ENCODE assay signal across 1 cellular context in the genomic region with DNA sequence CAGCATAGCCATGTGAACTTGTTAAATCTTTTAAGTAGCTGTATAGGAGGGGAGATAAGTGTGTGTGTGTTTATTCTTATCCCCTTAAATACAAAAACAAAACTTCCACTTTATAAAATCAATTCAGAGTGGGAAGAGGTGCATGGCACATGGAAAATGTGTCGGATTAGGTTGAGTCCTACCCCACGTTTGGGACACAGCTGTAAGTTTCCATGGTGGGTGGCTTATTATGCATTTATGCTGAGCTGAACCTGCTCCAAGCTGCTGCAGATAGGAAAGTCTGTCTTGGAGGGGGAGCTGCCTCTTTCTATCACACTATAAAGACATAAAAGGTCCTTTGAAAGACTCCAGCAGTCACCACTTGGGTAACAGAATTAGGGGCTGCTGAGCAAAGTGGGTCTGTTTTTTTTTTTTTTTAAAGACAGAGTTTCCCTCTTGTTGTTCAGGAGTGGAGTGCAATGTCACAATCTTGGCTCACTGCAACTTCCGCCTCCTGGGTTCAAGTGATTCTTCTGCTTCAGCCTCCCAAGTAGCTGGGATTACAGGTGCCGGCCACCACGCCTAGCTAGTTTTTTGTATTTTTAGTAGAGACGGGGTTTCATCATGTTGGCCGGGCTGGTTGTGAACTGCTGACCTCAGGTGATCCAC.
TF ChIP-seq lines count a peak whose summit lies in the region.

No MANE protein-coding gene starts in this region.

TF ChIP-seq in HepG2, 621 proteins besides CTCF, POLR2A, EP300 and RAD21:
- TF ChIP-seq, protein P1, sequence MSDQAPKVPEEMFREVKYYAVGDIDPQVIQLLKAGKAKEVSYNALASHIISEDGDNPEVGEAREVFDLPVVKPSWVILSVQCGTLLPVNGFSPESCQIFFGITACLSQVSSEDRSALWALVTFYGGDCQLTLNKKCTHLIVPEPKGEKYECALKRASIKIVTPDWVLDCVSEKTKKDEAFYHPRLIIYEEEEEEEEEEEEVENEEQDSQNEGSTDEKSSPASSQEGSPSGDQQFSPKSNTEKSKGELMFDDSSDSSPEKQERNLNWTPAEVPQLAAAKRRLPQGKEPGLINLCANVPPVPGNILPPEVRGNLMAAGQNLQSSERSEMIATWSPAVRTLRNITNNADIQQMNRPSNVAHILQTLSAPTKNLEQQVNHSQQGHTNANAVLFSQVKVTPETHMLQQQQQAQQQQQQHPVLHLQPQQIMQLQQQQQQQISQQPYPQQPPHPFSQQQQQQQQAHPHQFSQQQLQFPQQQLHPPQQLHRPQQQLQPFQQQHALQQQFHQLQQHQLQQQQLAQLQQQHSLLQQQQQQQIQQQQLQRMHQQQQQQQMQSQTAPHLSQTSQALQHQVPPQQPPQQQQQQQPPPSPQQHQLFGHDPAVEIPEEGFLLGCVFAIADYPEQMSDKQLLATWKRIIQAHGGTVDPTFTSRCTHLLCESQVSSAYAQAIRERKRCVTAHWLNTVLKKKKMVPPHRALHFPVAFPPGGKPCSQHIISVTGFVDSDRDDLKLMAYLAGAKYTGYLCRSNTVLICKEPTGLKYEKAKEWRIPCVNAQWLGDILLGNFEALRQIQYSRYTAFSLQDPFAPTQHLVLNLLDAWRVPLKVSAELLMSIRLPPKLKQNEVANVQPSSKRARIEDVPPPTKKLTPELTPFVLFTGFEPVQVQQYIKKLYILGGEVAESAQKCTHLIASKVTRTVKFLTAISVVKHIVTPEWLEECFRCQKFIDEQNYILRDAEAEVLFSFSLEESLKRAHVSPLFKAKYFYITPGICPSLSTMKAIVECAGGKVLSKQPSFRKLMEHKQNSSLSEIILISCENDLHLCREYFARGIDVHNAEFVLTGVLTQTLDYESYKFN (CRISPR knock-in tag; conservative IDR thresholded peaks at IDR 0.05) = no peak
- TF ChIP-seq ZNF282 (IDR thresholded peaks at IDR 0.05; ENCODE audit: partially characterized antibody) (no peak), SPEN (CRISPR knock-in tag; IDR thresholded peaks at IDR 0.05; ENCODE audit: low read depth) (no peak), ZNF337 (CRISPR knock-in tag; IDR thresholded peaks at IDR 0.05; ENCODE audit: borderline replicate concordance, low read depth) (no peak), DR1 (CRISPR knock-in tag; IDR thresholded peaks at IDR 0.05) (no peak), ZNF460 (CRISPR knock-in tag; IDR thresholded peaks at IDR 0.05; ENCODE audit: borderline replicate concordance) (no peak), KAT8 (CRISPR knock-in tag; IDR thresholded peaks at IDR 0.05) (no peak), PPARG (CRISPR knock-in tag; conservative IDR thresholded peaks at IDR 0.05) (no peak), EHMT2 (IDR thresholded peaks at IDR 0.05; ENCODE audit: borderline replicate concordance, low read depth, low read length) (no peak), NFRKB (IDR thresholded peaks at IDR 0.05) (no peak), KAT2B (IDR thresholded peaks at IDR 0.05; ENCODE audit: borderline replicate concordance, low read depth, low read length) (no peak), ZNF570 (CRISPR knock-in tag; IDR thresholded peaks at IDR 0.05; ENCODE audit: borderline replicate concordance) (no peak), ZFP36L1 (CRISPR knock-in tag; IDR thresholded peaks at IDR 0.05) (no peak)
- TF ChIP-seq, protein P2, sequence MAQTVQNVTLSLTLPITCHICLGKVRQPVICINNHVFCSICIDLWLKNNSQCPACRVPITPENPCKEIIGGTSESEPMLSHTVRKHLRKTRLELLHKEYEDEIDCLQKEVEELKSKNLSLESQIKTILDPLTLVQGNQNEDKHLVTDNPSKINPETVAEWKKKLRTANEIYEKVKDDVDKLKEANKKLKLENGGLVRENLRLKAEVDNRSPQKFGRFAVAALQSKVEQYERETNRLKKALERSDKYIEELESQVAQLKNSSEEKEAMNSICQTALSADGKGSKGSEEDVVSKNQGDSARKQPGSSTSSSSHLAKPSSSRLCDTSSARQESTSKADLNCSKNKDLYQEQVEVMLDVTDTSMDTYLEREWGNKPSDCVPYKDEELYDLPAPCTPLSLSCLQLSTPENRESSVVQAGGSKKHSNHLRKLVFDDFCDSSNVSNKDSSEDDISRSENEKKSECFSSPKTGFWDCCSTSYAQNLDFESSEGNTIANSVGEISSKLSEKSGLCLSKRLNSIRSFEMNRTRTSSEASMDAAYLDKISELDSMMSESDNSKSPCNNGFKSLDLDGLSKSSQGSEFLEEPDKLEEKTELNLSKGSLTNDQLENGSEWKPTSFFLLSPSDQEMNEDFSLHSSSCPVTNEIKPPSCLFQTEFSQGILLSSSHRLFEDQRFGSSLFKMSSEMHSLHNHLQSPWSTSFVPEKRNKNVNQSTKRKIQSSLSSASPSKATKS (CRISPR knock-in tag; IDR thresholded peaks at IDR 0.05) = no peak
- TF ChIP-seq, protein P3, sequence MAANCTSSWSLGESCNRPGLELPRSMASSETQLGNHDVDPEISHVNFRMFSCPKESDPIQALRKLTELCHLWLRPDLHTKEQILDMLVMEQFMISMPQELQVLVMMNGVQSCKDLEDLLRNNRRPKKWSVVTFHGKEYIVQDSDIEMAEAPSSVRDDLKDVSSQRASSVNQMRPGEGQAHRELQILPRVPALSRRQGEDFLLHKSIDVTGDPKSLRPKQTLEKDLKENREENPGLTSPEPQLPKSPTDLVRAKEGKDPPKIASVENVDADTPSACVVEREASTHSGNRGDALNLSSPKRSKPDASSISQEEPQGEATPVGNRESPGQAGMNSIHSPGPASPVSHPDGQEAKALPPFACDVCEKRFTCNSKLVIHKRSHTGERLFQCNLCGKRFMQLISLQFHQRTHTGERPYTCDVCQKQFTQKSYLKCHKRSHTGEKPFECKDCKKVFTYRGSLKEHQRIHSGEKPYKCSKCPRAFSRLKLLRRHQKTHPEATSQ (CRISPR knock-in tag; IDR thresholded peaks at IDR 0.05; ENCODE audit: borderline replicate concordance) = no peak
- TF ChIP-seq, protein P4, sequence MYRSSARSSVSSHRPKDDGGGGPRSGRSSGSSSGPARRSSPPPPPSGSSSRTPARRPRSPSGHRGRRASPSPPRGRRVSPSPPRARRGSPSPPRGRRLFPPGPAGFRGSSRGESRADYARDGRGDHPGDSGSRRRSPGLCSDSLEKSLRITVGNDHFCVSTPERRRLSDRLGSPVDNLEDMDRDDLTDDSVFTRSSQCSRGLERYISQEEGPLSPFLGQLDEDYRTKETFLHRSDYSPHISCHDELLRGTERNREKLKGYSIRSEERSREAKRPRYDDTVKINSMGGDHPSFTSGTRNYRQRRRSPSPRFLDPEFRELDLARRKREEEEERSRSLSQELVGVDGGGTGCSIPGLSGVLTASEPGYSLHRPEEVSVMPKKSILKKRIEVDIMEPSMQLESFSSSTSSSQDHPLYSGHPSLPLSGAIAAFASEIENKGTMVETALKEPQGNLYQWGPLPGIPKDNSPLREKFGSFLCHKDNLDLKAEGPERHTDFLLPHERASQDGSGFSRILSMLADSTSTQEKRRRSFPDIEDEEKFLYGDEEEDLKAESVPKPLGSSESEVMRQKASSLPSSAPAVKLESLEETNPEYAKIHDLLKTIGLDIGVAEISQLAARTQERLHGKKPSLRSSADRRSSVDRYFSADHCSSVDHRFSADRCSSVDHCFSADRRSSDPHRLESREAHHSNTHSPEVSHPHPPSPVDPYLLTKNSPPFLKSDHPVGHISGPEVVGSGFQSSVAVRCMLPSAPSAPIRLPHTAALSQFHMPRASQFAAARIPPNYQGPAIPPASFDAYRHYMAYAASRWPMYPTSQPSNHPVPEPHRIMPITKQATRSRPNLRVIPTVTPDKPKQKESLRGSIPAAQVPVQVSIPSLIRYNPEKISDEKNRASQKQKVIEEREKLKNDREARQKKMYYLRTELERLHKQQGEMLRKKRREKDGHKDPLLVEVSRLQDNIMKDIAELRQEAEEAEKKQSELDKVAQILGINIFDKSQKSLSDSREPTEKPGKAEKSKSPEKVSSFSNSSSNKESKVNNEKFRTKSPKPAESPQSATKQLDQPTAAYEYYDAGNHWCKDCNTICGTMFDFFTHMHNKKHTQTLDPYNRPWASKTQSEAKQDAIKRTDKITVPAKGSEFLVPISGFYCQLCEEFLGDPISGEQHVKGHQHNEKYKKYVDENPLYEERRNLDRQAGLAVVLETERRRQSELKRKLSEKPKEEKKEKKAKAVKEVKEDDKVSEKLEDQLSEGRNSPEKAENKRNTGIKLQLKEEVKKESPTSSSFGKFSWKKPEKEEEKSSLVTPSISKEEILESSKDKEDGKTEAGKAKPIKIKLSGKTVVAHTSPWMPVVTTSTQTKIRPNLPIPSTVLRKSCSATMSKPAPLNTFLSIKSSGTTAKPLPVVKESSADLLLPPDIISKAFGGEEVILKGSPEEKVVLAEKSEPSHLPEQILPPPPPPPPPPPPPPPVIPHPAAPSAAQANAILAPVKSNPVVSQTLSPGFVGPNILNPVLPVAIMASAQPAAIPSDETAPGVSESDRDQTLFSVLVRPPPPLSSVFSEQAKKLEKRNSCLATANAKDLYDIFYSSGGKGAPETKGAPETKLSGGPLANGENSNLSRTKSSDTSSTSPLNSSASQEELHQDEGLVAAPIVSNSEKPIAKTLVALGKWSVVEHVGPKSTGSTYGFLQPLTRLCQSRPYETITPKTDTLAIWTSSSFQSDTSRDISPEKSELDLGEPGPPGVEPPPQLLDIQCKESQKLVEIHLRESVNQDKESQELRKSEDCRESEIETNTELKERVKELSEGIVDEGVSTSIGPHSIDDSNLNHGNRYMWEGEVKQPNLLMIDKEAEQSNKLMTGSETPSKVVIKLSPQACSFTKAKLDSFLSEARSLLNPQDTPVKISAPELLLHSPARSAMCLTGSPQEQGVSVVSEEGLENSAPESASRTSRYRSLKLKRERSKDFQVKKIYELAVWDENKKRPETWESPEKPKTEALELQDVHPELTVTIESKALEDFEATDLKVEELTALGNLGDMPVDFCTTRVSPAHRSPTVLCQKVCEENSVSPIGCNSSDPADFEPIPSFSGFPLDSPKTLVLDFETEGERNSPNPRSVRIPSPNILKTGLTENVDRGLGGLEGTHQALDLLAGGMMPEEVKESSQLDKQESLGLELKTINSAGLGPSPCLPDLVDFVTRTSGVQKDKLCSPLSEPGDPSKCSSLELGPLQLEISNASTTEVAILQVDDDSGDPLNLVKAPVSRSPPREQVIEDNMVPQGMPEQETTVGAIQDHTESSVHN (CRISPR knock-in tag; IDR thresholded peaks at IDR 0.05) = no peak
- TF ChIP-seq, protein P5, sequence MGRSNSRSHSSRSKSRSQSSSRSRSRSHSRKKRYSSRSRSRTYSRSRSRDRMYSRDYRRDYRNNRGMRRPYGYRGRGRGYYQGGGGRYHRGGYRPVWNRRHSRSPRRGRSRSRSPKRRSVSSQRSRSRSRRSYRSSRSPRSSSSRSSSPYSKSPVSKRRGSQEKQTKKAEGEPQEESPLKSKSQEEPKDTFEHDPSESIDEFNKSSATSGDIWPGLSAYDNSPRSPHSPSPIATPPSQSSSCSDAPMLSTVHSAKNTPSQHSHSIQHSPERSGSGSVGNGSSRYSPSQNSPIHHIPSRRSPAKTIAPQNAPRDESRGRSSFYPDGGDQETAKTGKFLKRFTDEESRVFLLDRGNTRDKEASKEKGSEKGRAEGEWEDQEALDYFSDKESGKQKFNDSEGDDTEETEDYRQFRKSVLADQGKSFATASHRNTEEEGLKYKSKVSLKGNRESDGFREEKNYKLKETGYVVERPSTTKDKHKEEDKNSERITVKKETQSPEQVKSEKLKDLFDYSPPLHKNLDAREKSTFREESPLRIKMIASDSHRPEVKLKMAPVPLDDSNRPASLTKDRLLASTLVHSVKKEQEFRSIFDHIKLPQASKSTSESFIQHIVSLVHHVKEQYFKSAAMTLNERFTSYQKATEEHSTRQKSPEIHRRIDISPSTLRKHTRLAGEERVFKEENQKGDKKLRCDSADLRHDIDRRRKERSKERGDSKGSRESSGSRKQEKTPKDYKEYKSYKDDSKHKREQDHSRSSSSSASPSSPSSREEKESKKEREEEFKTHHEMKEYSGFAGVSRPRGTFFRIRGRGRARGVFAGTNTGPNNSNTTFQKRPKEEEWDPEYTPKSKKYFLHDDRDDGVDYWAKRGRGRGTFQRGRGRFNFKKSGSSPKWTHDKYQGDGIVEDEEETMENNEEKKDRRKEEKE (IDR thresholded peaks at IDR 0.05) = no peak
